2 cellular contexts compared by ENCODE assay signal in genomic region chr2:207257291-207258190, GRCh38.
TF ChIP-seq lines count a peak whose summit lies in the region.

No MANE protein-coding gene starts in this region.

TF ChIP-seq in SK-N-SH, 30 proteins besides CTCF, POLR2A, EP300 and RAD21 (continued from another document):
- TF ChIP-seq PBX3 (IDR thresholded peaks at IDR 0.05) = no peak
- no peak for TF ChIP-seq SMC3 (IDR thresholded peaks at IDR 0.05; ENCODE audit: low read depth, low read length)
- TF ChIP-seq TAF1 (IDR thresholded peaks at IDR 0.05; ENCODE audit: borderline replicate concordance, low read depth, low read length) = no peak
- TF ChIP-seq REST (IDR thresholded peaks at IDR 0.05; ENCODE audit: low read depth, low read length) = no peak
- TF ChIP-seq ELF1 (IDR thresholded peaks at IDR 0.05) = no peak
- no peak for TF ChIP-seq JUND (IDR thresholded peaks at IDR 0.05)
- TF ChIP-seq TCF12 (IDR thresholded peaks at IDR 0.05) = no peak
- no peak for TF ChIP-seq MEF2A (IDR thresholded peaks at IDR 0.05; ENCODE audit: borderline replicate concordance, low read depth)
- no peak for TF ChIP-seq IRF3 (IDR thresholded peaks at IDR 0.05; ENCODE audit: low read depth, low read length)
- no peak for TF ChIP-seq POLR2AphosphoS5 (IDR thresholded peaks at IDR 0.05; ENCODE audit: low read depth, low read length)
- TF ChIP-seq CHD2 (IDR thresholded peaks at IDR 0.05; ENCODE audit: low read length, partially characterized antibody) = no peak
- TF ChIP-seq TEAD4 (IDR thresholded peaks at IDR 0.05; ENCODE audit: borderline replicate concordance, insufficient read depth) = no peak
- TF ChIP-seq GABPA (IDR thresholded peaks at IDR 0.05; ENCODE audit: low read depth) = no peak

TF ChIP-seq in SK-N-SH treated with all-trans-retinoic acid at 6 μM for 48 hours, 23 proteins besides CTCF, POLR2A, EP300 and RAD21 (continued from another document):
- TF ChIP-seq PATZ1 (CRISPR knock-in tag; IDR thresholded peaks at IDR 0.05; ENCODE audit: borderline replicate concordance) = no peak
- no peak for TF ChIP-seq CSRNP3 (CRISPR knock-in tag; IDR thresholded peaks at IDR 0.05)
- TF ChIP-seq ZFP3 (CRISPR knock-in tag; IDR thresholded peaks at IDR 0.05) = no peak
- TF ChIP-seq ESRRG (CRISPR knock-in tag; IDR thresholded peaks at IDR 0.05) = no peak
- no peak for TF ChIP-seq ZFP30 (CRISPR knock-in tag; IDR thresholded peaks at IDR 0.05)
- no peak for TF ChIP-seq OSR1 (CRISPR knock-in tag; IDR thresholded peaks at IDR 0.05)
- TF ChIP-seq ZC3H10 (CRISPR knock-in tag; IDR thresholded peaks at IDR 0.05) = no peak
TF ChIP-seq in SK-N-SH treated with all-trans-retinoic acid at 6 μM for 48 hours: peak in this region for 0.
